Comparison of ENCODE assay signal across 1 cellular context in the genomic region with DNA sequence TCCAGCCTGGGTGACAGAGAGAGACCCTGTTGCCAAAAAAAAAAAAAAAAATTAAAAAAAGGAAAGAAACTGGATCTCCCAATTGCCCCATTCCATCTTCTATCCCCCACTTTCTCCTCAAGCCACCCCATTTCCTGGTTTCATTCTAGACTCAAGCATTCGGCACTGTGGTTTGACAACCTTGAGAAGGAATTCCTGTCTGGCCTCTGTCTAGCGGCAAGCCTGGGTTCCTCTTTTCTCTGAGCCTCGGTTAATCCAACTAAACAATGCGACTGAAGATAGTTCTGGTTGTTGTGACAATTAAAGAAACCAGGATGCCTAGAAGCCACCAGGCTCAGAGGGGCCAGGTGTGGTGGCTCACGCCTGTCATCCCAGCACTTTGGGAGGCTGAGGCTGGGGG.
TF ChIP-seq lines count a peak whose summit lies in the region.

No MANE protein-coding gene starts in this region.

TF ChIP-seq in K562, 482 proteins besides CTCF, POLR2A, EP300 and RAD21:
- TF ChIP-seq ZNF644 (tag; IDR thresholded peaks at IDR 0.05; ENCODE audit: low read depth) = no peak
- peak; percentile 84 for TF ChIP-seq SPI1 (IDR thresholded peaks at IDR 0.05; ENCODE audit: borderline replicate concordance, low read depth, low read length)
